In the genomic region with DNA sequence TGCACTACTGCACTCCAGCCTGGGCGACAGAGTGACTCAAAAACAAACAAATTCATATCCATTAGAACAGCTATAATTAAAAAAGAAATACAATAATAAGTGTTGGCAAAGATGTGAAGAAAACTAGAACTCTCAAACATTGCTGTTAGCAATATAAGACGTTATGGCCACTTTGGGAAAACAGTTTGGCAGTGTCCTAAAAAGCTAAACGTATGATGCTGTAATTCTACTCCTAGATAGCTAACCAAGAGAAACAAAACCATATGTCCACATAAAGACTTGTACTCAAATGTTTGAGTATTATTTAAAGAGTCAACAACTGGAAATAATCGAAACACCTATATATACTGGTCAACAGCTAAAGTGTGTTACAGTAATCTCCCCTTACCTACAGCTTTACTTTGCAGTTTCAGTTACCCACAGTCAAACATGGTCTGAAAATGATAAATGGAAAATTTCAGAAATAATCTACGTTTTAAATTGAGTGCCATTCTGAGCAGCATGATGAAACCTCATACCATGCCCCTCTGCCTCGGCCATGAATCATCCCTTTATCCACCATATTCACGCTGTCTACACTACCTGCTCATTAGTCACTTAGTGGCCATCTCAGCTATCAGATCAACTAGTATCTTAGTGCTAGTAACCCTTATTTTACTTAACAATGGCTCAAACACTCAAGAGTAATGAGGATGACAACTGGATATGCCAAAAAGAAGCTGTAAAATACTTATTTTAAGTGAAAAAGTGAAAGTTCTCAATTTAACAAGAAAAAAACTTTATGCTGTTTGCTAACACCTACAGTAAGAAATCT, we compare ENCODE assay signal across 1 cellular context.
TF ChIP-seq lines count a peak whose summit lies in the region.

No MANE protein-coding gene starts in this region.

TF ChIP-seq in K562, 482 proteins besides CTCF, POLR2A, EP300 and RAD21 (continued from another document and continues in another):
- TF ChIP-seq, protein P1, sequence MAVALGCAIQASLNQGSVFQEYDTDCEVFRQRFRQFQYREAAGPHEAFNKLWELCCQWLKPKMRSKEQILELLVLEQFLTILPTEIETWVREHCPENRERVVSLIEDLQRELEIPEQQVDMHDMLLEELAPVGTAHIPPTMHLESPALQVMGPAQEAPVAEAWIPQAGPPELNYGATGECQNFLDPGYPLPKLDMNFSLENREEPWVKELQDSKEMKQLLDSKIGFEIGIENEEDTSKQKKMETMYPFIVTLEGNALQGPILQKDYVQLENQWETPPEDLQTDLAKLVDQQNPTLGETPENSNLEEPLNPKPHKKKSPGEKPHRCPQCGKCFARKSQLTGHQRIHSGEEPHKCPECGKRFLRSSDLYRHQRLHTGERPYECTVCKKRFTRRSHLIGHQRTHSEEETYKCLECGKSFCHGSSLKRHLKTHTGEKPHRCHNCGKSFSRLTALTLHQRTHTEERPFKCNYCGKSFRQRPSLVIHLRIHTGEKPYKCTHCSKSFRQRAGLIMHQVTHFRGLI (CRISPR knock-in tag; IDR thresholded peaks at IDR 0.05) = no peak
- TF ChIP-seq, protein P2, sequence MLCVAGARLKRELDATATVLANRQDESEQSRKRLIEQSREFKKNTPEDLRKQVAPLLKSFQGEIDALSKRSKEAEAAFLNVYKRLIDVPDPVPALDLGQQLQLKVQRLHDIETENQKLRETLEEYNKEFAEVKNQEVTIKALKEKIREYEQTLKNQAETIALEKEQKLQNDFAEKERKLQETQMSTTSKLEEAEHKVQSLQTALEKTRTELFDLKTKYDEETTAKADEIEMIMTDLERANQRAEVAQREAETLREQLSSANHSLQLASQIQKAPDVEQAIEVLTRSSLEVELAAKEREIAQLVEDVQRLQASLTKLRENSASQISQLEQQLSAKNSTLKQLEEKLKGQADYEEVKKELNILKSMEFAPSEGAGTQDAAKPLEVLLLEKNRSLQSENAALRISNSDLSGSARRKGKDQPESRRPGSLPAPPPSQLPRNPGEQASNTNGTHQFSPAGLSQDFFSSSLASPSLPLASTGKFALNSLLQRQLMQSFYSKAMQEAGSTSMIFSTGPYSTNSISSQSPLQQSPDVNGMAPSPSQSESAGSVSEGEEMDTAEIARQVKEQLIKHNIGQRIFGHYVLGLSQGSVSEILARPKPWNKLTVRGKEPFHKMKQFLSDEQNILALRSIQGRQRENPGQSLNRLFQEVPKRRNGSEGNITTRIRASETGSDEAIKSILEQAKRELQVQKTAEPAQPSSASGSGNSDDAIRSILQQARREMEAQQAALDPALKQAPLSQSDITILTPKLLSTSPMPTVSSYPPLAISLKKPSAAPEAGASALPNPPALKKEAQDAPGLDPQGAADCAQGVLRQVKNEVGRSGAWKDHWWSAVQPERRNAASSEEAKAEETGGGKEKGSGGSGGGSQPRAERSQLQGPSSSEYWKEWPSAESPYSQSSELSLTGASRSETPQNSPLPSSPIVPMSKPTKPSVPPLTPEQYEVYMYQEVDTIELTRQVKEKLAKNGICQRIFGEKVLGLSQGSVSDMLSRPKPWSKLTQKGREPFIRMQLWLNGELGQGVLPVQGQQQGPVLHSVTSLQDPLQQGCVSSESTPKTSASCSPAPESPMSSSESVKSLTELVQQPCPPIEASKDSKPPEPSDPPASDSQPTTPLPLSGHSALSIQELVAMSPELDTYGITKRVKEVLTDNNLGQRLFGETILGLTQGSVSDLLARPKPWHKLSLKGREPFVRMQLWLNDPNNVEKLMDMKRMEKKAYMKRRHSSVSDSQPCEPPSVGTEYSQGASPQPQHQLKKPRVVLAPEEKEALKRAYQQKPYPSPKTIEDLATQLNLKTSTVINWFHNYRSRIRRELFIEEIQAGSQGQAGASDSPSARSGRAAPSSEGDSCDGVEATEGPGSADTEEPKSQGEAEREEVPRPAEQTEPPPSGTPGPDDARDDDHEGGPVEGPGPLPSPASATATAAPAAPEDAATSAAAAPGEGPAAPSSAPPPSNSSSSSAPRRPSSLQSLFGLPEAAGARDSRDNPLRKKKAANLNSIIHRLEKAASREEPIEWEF (CRISPR knock-in tag; IDR thresholded peaks at IDR 0.05) = no peak
- TF ChIP-seq CEBPB (tag; IDR thresholded peaks at IDR 0.05) (peak; percentile 38), BRD9 (IDR thresholded peaks at IDR 0.05; ENCODE audit: low read depth, partially characterized antibody) (peak; percentile 61), ZNF134 (CRISPR knock-in tag; conservative IDR thresholded peaks at IDR 0.05) (no peak), PCBP1 (IDR thresholded peaks at IDR 0.05; ENCODE audit: low read depth, low read length, poor library complexity, severe bottlenecking) (no peak), ADNP (tag; IDR thresholded peaks at IDR 0.05) (no peak), RBM34 (IDR thresholded peaks at IDR 0.05; ENCODE audit: borderline replicate concordance, insufficient read depth, low read length) (no peak), CEBPG (CRISPR knock-in tag; IDR thresholded peaks at IDR 0.05) (peak; percentile 71; the same call in 1 of the 2 replicates), CEBPG (tag; conservative IDR thresholded peaks at IDR 0.05 in 1 of 2, IDR thresholded peaks at IDR 0.05 in 1 of 2) (peak; percentile 31 to 82; a peak in 2 of 4 replicates), MAFK (IDR thresholded peaks at IDR 0.05; ENCODE audit: low read length) (no peak), NFXL1 (CRISPR knock-in tag; IDR thresholded peaks at IDR 0.05) (no peak), MECOM (CRISPR knock-in tag; IDR thresholded peaks at IDR 0.05) (0 out of 2 replicates have a peak, but pooled peaks have one; percentile 5), ZNF695 (CRISPR knock-in tag; IDR thresholded peaks at IDR 0.05) (no peak), TAF15 (IDR thresholded peaks at IDR 0.05; ENCODE audit: low read depth, low read length) (no peak), CCAR2 (IDR thresholded peaks at IDR 0.05; ENCODE audit: low read depth, low read length) (no peak), MCM5 (IDR thresholded peaks at IDR 0.05; ENCODE audit: low read depth) (no peak), ZFP1 (CRISPR knock-in tag; IDR thresholded peaks at IDR 0.05) (no peak), ARID1B (IDR thresholded peaks at IDR 0.05) (peak; percentile 74), GATAD2B (IDR thresholded peaks at IDR 0.05; ENCODE audit: borderline replicate concordance) (0 out of 2 replicates have a peak, but pooled peaks have one; percentile 45), NR1H2 (CRISPR knock-in tag; IDR thresholded peaks at IDR 0.05) (no peak), MED1 (CRISPR knock-in tag; IDR thresholded peaks at IDR 0.05; ENCODE audit: borderline replicate concordance) (no peak), MYBL2 (IDR thresholded peaks at IDR 0.05; ENCODE audit: low read depth) (no peak), MYBL2 (CRISPR knock-in tag; IDR thresholded peaks at IDR 0.05; ENCODE audit: borderline replicate concordance) (no peak), TGIF2 (CRISPR knock-in tag; IDR thresholded peaks at IDR 0.05) (no peak), XRCC3 (IDR thresholded peaks at IDR 0.05) (no peak), MEIS2 (IDR thresholded peaks at IDR 0.05; ENCODE audit: partially characterized antibody) (peak; percentile 95), TCF3 (CRISPR knock-in tag; IDR thresholded peaks at IDR 0.05) (peak; percentile 32; the same call in 1 of the 2 replicates), JUNB (CRISPR knock-in tag; conservative IDR thresholded peaks at IDR 0.05) (no peak), JUN (IDR thresholded peaks at IDR 0.05; ENCODE audit: borderline replicate concordance, low read depth, low read length) (peak; percentile 77; the same call in 1 of the 2 replicates), JUN (CRISPR knock-in tag; IDR thresholded peaks at IDR 0.05; ENCODE audit: borderline replicate concordance) (no peak), ZNF184 (CRISPR knock-in tag; IDR thresholded peaks at IDR 0.05) (no peak), ZC3H4 (CRISPR knock-in tag; IDR thresholded peaks at IDR 0.05; ENCODE audit: borderline replicate concordance) (no peak), ATF7 (IDR thresholded peaks at IDR 0.05) (peak; percentile 29; the same call in 1 of the 2 replicates), MTA1 (IDR thresholded peaks at IDR 0.05; ENCODE audit: borderline replicate concordance) (0 out of 2 replicates have a peak, but pooled peaks have one; percentile 20), TEAD4 (IDR thresholded peaks at IDR 0.05; ENCODE audit: low read length) (peak; percentile 14; the same call in 1 of the 2 replicates), TEAD4 (CRISPR knock-in tag; IDR thresholded peaks at IDR 0.05; ENCODE audit: borderline replicate concordance) (no peak), MTA3 (IDR thresholded peaks at IDR 0.05; ENCODE audit: borderline replicate concordance) (peak; percentile 31; the same call in 1 of the 2 replicates), NEUROD1 (IDR thresholded peaks at IDR 0.05; ENCODE audit: borderline replicate concordance, low read depth, low read length, partially characterized antibody) (no peak), ZFPM2 (CRISPR knock-in tag; IDR thresholded peaks at IDR 0.05) (no peak)
- TF ChIP-seq, protein P3, sequence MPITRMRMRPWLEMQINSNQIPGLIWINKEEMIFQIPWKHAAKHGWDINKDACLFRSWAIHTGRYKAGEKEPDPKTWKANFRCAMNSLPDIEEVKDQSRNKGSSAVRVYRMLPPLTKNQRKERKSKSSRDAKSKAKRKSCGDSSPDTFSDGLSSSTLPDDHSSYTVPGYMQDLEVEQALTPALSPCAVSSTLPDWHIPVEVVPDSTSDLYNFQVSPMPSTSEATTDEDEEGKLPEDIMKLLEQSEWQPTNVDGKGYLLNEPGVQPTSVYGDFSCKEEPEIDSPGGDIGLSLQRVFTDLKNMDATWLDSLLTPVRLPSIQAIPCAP (CRISPR knock-in tag; IDR thresholded peaks at IDR 0.05; ENCODE audit: borderline replicate concordance) = no peak
- TF ChIP-seq, protein P4, sequence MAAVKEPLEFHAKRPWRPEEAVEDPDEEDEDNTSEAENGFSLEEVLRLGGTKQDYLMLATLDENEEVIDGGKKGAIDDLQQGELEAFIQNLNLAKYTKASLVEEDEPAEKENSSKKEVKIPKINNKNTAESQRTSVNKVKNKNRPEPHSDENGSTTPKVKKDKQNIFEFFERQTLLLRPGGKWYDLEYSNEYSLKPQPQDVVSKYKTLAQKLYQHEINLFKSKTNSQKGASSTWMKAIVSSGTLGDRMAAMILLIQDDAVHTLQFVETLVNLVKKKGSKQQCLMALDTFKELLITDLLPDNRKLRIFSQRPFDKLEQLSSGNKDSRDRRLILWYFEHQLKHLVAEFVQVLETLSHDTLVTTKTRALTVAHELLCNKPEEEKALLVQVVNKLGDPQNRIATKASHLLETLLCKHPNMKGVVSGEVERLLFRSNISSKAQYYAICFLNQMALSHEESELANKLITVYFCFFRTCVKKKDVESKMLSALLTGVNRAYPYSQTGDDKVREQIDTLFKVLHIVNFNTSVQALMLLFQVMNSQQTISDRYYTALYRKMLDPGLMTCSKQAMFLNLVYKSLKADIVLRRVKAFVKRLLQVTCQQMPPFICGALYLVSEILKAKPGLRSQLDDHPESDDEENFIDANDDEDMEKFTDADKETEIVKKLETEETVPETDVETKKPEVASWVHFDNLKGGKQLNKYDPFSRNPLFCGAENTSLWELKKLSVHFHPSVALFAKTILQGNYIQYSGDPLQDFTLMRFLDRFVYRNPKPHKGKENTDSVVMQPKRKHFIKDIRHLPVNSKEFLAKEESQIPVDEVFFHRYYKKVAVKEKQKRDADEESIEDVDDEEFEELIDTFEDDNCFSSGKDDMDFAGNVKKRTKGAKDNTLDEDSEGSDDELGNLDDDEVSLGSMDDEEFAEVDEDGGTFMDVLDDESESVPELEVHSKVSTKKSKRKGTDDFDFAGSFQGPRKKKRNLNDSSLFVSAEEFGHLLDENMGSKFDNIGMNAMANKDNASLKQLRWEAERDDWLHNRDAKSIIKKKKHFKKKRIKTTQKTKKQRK (IDR thresholded peaks at IDR 0.05; ENCODE audit: borderline replicate concordance, low read depth, low read length) = no peak
- TF ChIP-seq, protein P5, sequence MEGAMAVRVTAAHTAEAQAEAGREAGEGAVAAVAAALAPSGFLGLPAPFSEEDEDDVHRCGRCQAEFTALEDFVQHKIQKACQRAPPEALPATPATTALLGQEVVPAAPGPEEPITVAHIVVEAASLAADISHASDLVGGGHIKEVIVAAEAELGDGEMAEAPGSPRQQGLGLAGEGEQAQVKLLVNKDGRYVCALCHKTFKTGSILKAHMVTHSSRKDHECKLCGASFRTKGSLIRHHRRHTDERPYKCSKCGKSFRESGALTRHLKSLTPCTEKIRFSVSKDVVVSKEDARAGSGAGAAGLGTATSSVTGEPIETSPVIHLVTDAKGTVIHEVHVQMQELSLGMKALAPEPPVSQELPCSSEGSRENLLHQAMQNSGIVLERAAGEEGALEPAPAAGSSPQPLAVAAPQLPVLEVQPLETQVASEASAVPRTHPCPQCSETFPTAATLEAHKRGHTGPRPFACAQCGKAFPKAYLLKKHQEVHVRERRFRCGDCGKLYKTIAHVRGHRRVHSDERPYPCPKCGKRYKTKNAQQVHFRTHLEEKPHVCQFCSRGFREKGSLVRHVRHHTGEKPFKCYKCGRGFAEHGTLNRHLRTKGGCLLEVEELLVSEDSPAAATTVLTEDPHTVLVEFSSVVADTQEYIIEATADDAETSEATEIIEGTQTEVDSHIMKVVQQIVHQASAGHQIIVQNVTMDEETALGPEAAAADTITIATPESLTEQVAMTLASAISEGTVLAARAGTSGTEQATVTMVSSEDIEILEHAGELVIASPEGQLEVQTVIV (CRISPR knock-in tag; IDR thresholded peaks at IDR 0.05; ENCODE audit: borderline replicate concordance) = no peak
- TF ChIP-seq, protein P6, sequence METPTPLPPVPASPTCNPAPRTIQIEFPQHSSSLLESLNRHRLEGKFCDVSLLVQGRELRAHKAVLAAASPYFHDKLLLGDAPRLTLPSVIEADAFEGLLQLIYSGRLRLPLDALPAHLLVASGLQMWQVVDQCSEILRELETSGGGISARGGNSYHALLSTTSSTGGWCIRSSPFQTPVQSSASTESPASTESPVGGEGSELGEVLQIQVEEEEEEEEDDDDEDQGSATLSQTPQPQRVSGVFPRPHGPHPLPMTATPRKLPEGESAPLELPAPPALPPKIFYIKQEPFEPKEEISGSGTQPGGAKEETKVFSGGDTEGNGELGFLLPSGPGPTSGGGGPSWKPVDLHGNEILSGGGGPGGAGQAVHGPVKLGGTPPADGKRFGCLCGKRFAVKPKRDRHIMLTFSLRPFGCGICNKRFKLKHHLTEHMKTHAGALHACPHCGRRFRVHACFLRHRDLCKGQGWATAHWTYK (CRISPR knock-in tag; IDR thresholded peaks at IDR 0.05) = no peak
- TF ChIP-seq, protein P7, sequence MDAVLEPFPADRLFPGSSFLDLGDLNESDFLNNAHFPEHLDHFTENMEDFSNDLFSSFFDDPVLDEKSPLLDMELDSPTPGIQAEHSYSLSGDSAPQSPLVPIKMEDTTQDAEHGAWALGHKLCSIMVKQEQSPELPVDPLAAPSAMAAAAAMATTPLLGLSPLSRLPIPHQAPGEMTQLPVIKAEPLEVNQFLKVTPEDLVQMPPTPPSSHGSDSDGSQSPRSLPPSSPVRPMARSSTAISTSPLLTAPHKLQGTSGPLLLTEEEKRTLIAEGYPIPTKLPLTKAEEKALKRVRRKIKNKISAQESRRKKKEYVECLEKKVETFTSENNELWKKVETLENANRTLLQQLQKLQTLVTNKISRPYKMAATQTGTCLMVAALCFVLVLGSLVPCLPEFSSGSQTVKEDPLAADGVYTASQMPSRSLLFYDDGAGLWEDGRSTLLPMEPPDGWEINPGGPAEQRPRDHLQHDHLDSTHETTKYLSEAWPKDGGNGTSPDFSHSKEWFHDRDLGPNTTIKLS (IDR thresholded peaks at IDR 0.05; ENCODE audit: borderline replicate concordance, low read depth) = no peak
- TF ChIP-seq, protein P8, sequence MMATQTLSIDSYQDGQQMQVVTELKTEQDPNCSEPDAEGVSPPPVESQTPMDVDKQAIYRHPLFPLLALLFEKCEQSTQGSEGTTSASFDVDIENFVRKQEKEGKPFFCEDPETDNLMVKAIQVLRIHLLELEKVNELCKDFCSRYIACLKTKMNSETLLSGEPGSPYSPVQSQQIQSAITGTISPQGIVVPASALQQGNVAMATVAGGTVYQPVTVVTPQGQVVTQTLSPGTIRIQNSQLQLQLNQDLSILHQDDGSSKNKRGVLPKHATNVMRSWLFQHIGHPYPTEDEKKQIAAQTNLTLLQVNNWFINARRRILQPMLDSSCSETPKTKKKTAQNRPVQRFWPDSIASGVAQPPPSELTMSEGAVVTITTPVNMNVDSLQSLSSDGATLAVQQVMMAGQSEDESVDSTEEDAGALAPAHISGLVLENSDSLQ (IDR thresholded peaks at IDR 0.05) = peak; percentile 83
